20 cellular contexts compared by ENCODE assay signal in the genomic region with DNA sequence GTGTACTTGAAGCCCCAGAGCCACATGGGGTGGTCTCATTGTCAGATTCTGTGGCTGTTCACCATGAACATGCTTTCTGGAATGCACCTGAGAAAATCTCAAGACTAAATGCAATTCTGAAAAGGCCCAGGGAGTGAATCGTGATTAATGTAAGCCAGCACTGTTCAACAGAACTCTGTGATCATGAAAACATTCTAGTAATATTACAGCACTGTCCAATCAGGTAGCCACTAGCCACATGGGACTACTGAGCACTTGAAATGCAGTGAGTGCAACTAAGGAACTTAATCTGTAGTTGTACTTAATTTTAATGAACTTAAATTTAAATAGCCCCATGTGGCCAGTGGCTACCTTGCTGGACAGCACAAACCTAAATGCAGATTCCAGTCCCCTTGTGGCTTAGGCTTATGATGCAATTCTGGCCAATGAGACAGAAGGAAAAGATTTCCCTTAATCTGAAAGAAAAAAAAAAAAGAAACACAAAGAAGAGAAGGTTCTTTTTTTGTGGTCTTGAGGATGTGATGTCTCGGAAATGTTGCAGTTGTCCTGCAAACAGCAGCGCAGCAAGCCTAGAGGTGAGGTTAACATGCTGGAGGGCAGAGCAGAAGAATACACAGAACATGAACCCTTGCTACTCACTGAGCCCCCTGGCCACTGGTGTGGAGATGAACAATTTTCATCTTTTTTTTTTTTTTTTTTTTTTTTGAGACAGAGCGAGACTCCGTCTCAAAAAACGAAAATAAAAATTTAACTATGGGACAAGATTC. TPM values are rescaled to one million over a fixed set of nuclear protein-coding genes. Genes with fewer than 3 reads are reported as not detected.
A peak's percentile ranks its signal among the peaks of the same experiment; 100 is the strongest.
DNase-seq lines count a peak whose midpoint lies in the region; ATAC-seq and TF ChIP-seq lines count a peak whose summit lies in the region.
"Had no signal": no experiment of that assay in that cellular context is flagged by ENCODE, and none has a peak within 500 bp of the region (broad histone marks: within the 10 kb centered on the region; RNA-seq: fewer than 3 reads in every experiment).

No MANE protein-coding gene starts in this region.

- no peak for TF ChIP-seq POLR2A in esophagus muscularis mucosa (IDR thresholded peaks at IDR 0.05; ENCODE audit: low read depth)
- TF ChIP-seq POLR2A in body of pancreas (IDR thresholded peaks at IDR 0.05) = no peak

- no peak for TF ChIP-seq EP300 in esophagus muscularis mucosa (IDR thresholded peaks at IDR 0.05)

- peaks cover 38 to 54% (median 42%) of the 10 kb centered on the region in 4 donors for H3K4me1 ChIP-seq in esophagus muscularis mucosa
- H3K4me1 ChIP-seq in body of pancreas = peaks cover 4% of the 10 kb centered on the region

- peaks cover 9% of the 10 kb centered on the region for H3K36me3 Mint-ChIP-seq in activated naive CD4-positive, alpha-beta T cell treated with anti-CD3 and anti-CD28 coated beads, Interleukin-2, amount 10 ng/mL, durations not matched to agents 7 days and 5 days
- peaks cover 14% of the 10 kb centered on the region for H3K36me3 Mint-ChIP-seq in stimulated activated effector memory CD8-positive, alpha-beta T cell treated with anti-CD3 and anti-CD28 coated beads, Interleukin-12 subunit alpha, Interleukin-12 subunit beta, amount 100 ng/mL, for 72 hours

- no peaks in the 10 kb centered on the region for H3K27me3 Mint-ChIP-seq in activated naive CD4-positive, alpha-beta T cell treated with anti-CD3 and anti-CD28 coated beads, Interleukin-2, amount 10 ng/mL, durations not matched to agents 7 days and 5 days

- no peak overlapping the region for H3K4me3 Mint-ChIP-seq in activated naive CD4-positive, alpha-beta T cell treated with anti-CD3 and anti-CD28 coated beads, Interleukin-2, amount 10 ng/mL, durations not matched to agents 7 days and 5 days
- no peak overlapping the region for H3K4me3 Mint-ChIP-seq in stimulated activated effector memory CD8-positive, alpha-beta T cell treated with anti-CD3 and anti-CD28 coated beads, Interleukin-12 subunit alpha, Interleukin-12 subunit beta, amount 100 ng/mL, for 72 hours

- ATAC-seq in stimulated activated effector memory CD8-positive, alpha-beta T cell treated with anti-CD3 and anti-CD28 coated beads, Interleukin-12 subunit alpha, Interleukin-12 subunit beta, amount 100 ng/mL, for 72 hours = no peak
- ATAC-seq in body of pancreas = no peak

- WGBS in esophagus muscularis mucosa = 85% methylated on average over 6 of the region's 6 CpGs
- WGBS in body of pancreas, 2 donors = 64 to 87% methylated on average over 6 of the region's 6 CpGs

- TF ChIP-seq CTCF in RWPE1 (conservative IDR thresholded peaks at IDR 0.05; ENCODE audit: low read depth) (no peak), esophagus muscularis mucosa (IDR thresholded peaks at IDR 0.05) (no peak), body of pancreas (IDR thresholded peaks at IDR 0.05) (no peak)

- H3K9me3 ChIP-seq in esophagus muscularis mucosa = peaks cover 0 to 6% (median 0%) of the 10 kb centered on the region in 4 donors
- H3K9me3 ChIP-seq in body of pancreas = no peaks in the 10 kb centered on the region
- H3K9me3 ChIP-seq: SJSA1, uterus had no signal

- H3K27ac ChIP-seq in RWPE1 (no peak overlapping the region), esophagus muscularis mucosa (replicated peaks in 1 of 4) (no peak overlapping the region), body of pancreas (no peak overlapping the region)
- H3K27ac ChIP-seq: lower lobe of right lung, right lobe of liver, SJSA1, stomach, uterus had no signal

- intact Hi-C loops in esophagus muscularis mucosa (cut with DNase I) (no loop called here), body of pancreas (cut with DNase I) (no loop called here)

- H3K27me3 ChIP-seq in esophagus muscularis mucosa = no peaks in the 10 kb centered on the region
- no peaks in the 10 kb centered on the region for H3K27me3 ChIP-seq in body of pancreas
- H3K27me3 ChIP-seq: right lobe of liver, SJSA1, stomach, uterus had no signal

- CTCF ChIA-PET in activated naive CD4-positive, alpha-beta T cell treated with anti-CD3 and anti-CD28 coated beads, Interleukin-2, amount 10 ng/mL, durations not matched to agents 7 days and 5 days (lab: Charles Lee) = interaction anchor here (0.6 to 1.8 kb wide), 4 partner anchors 13 to 116 kb away, joined by 3 to 12 read pairs (median 6); no protein-coding TSS in a partner anchor
- CTCF ChIA-PET in RWPE1 (lab: Yijun Ruan, JAX) = interaction anchor here (0.7 to 0.9 kb wide), 2 partner anchors 43 to 116 kb away, joined by 6 to 8 read pairs; no protein-coding TSS in a partner anchor

- peak; percentile 31 for DNase-seq in activated naive CD4-positive, alpha-beta T cell treated with anti-CD3 and anti-CD28 coated beads, Interleukin-2, amount 10 ng/mL, durations not matched to agents 7 days and 5 days
- DNase-seq in activated naive CD4-positive, alpha-beta T cell treated with Interleukin-2 at 50 U/mL for 16 hours = no peak
- DNase-seq in Jurkat, Clone E6-1 (ENCODE audit: low read depth, low spot score) = peak; percentile 84
- peak; percentile 40 for DNase-seq in astrocyte of the hippocampus (ENCODE audit: low read depth, low spot score)
- no peak for DNase-seq in stimulated activated effector memory CD8-positive, alpha-beta T cell treated with anti-CD3 and anti-CD28 coated beads, Interleukin-12 subunit alpha, Interleukin-12 subunit beta, amount 100 ng/mL, for 72 hours (ENCODE audit: low spot score in 2 of 2)
- DNase-seq in RWPE1 (ENCODE audit: low spot score) = no peak
- no peak for DNase-seq in esophagus muscularis mucosa (ENCODE audit: extremely low spot score)
- no peak for DNase-seq in body of pancreas
- DNase-seq: activated CD4-positive, alpha-beta T cell treated with anti-CD3 and anti-CD28 coated beads for 1 hour; caudate nucleus; immature natural killer cell; lower lobe of right lung; NCI-H1105; NCI-H2081 treated with DMSO at 0.1 percent for 48 hours; NCI-H524 treated with DMSO at 0.1 percent for 48 hours; right lobe of liver; stomach; T1000; uterus had no signal

- POLR2A ChIA-PET in RWPE1 (lab: Yijun Ruan, JAX; ENCODE audit: low non-redundant PET) = no interaction called here

- H3K9me3 Mint-ChIP-seq in activated naive CD4-positive, alpha-beta T cell treated with anti-CD3 and anti-CD28 coated beads, Interleukin-2, amount 10 ng/mL, durations not matched to agents 7 days and 5 days = peaks cover 7% of the 10 kb centered on the region
- H3K9me3 Mint-ChIP-seq in stimulated activated effector memory CD8-positive, alpha-beta T cell treated with anti-CD3 and anti-CD28 coated beads, Interleukin-12 subunit alpha, Interleukin-12 subunit beta, amount 100 ng/mL, for 72 hours = peaks cover 4% of the 10 kb centered on the region
- H3K9me3 Mint-ChIP-seq: immature natural killer cell had no signal

- no peaks in the 10 kb centered on the region for H3K36me3 ChIP-seq in esophagus muscularis mucosa
- H3K36me3 ChIP-seq in body of pancreas (replicated peaks in 1 of 2; ENCODE audit: insufficient read depth in 1 of 2, low read depth in 2 of 2) = no peaks in the 10 kb centered on the region
- H3K36me3 ChIP-seq: lower lobe of right lung, right lobe of liver, SJSA1, stomach, uterus had no signal

- peaks cover 47% of the 10 kb centered on the region for H3K4me1 Mint-ChIP-seq in activated naive CD4-positive, alpha-beta T cell treated with anti-CD3 and anti-CD28 coated beads, Interleukin-2, amount 10 ng/mL, durations not matched to agents 7 days and 5 days
- H3K4me1 Mint-ChIP-seq in stimulated activated effector memory CD8-positive, alpha-beta T cell treated with anti-CD3 and anti-CD28 coated beads, Interleukin-12 subunit alpha, Interleukin-12 subunit beta, amount 100 ng/mL, for 72 hours = peaks cover 46% of the 10 kb centered on the region

- H3K27ac Mint-ChIP-seq in activated naive CD4-positive, alpha-beta T cell treated with anti-CD3 and anti-CD28 coated beads, Interleukin-2, amount 10 ng/mL, durations not matched to agents 7 days and 5 days = peak overlapping the region; percentile 70
- peak overlapping the region; percentile 51 for H3K27ac Mint-ChIP-seq in stimulated activated effector memory CD8-positive, alpha-beta T cell treated with anti-CD3 and anti-CD28 coated beads, Interleukin-12 subunit alpha, Interleukin-12 subunit beta, amount 100 ng/mL, for 72 hours

- H3K4me3 ChIP-seq in Jurkat, Clone E6-1 (ENCODE audit: low read length) = peak overlapping the region; percentile 8
- H3K4me3 ChIP-seq in esophagus muscularis mucosa = no peak overlapping the region
- no peak overlapping the region for H3K4me3 ChIP-seq in body of pancreas
- H3K4me3 ChIP-seq: lower lobe of right lung, right lobe of liver, SJSA1, stomach, uterus had no signal

RNA-seq across cellular contexts. Expression of gene SPPL3, which starts 48.2 kb away (rescaled TPM):
- 24.4 TPM for polyA plus RNA-seq in Jurkat, Clone E6-1 (2012; ENCODE audit: insufficient read depth, insufficient read length)
- total RNA-seq in esophagus muscularis mucosa (10 to 100 TPM; 18.4 to 32.1 (median 21.8) TPM), body of pancreas (10 to 100 TPM; 13.5 to 16.5 TPM)

Comparison
In these comparisons a context has a peak if more than half of its experiments do, and no peak if none do; other contexts are left out.
1. DNase-seq: peak in activated naive CD4-positive, alpha-beta T cell treated with anti-CD3 and anti-CD28 coated beads, Interleukin-2, amount 10 ng/mL, durations not matched to agents 7 days and 5 days (single experiment), Jurkat, Clone E6-1 (single experiment) and astrocyte of the hippocampus (single experiment); none in activated naive CD4-positive, alpha-beta T cell treated with Interleukin-2 at 50 U/mL for 16 hours (single experiment), stimulated activated effector memory CD8-positive, alpha-beta T cell treated with anti-CD3 and anti-CD28 coated beads, Interleukin-12 subunit alpha, Interleukin-12 subunit beta, amount 100 ng/mL, for 72 hours (0 of 2), RWPE1 (single experiment), esophagus muscularis mucosa (single experiment) and body of pancreas (0 of 4).